Comparison of ENCODE assay signal across 1 cellular context in the genomic region with DNA sequence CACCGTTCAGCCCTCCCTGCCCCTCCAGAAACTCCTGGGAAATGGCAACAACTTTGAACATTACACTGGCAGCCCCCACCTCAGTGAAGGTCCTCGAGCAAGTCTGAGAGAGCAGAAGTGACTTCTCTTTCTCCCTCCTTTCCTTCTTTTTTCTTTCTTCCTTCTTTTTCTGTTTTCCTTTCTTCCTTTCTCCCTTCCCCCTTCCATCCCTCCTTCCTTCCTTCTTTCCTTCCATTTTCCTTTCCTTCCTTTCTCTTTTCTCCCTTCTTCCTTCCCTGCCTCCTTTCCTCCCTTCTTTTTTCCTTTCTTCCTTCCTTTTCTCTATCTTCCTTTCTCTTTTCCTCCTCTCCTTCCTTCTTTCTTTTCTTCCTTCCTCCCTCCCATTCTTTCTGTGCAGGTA.
TF ChIP-seq lines count a peak whose summit lies in the region.

No MANE protein-coding gene starts in this region.

TF ChIP-seq in HEK293, 187 proteins besides CTCF, POLR2A, EP300 and RAD21 (continued from another document):
- TF ChIP-seq, protein P1, sequence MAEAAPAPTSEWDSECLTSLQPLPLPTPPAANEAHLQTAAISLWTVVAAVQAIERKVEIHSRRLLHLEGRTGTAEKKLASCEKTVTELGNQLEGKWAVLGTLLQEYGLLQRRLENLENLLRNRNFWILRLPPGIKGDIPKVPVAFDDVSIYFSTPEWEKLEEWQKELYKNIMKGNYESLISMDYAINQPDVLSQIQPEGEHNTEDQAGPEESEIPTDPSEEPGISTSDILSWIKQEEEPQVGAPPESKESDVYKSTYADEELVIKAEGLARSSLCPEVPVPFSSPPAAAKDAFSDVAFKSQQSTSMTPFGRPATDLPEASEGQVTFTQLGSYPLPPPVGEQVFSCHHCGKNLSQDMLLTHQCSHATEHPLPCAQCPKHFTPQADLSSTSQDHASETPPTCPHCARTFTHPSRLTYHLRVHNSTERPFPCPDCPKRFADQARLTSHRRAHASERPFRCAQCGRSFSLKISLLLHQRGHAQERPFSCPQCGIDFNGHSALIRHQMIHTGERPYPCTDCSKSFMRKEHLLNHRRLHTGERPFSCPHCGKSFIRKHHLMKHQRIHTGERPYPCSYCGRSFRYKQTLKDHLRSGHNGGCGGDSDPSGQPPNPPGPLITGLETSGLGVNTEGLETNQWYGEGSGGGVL (tag by site-specific recombination; IDR thresholded peaks at IDR 0.05), result no peak
- peak; percentile 86 for TF ChIP-seq ZNF366 (tag by site-specific recombination; conservative IDR thresholded peaks at IDR 0.05)
